14 cellular contexts compared by ENCODE assay signal in the genomic region with DNA sequence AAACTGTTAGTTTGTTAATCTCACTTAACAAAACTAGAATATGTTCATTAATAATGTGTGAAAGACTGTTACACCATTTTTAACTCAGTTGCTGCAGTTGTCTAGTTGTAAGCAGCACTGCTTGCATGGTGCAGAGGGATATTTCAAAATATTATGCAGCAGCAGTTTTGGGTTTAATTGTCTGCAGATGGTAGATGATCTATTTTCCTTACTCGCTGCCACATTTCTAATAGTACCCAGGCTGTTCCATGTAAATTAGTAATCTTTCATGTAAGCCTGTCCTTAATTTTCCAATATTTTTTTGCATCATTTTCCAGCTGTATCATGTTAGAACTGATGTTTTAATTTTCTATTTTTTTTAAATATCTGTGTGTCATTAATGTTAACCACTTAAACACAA.
A peak's percentile ranks its signal among the peaks of the same experiment; 100 is the strongest.
DNase-seq lines count a peak whose midpoint lies in the region; ATAC-seq, FAIRE-seq and TF ChIP-seq lines count a peak whose summit lies in the region.
"Had no signal": no experiment of that assay in that cellular context is flagged by ENCODE, and none has a peak within 500 bp of the region (broad histone marks: within the 10 kb centered on the region; RNA-seq: fewer than 3 reads in every experiment).

No MANE protein-coding gene starts in this region.

- FAIRE-seq in D721Med (lab: Jason Lieb, UNC) (peak; percentile 81), GM12891 (lab: Jason Lieb, UNC) (no peak)
- FAIRE-seq: A204.1, GM12878 had no signal

- no peak overlapping the region for H3K9ac ChIP-seq in adipocyte (ENCODE audit: low read length)
- H3K9ac ChIP-seq: BLaER1, KMS-11 had no signal

- no peak overlapping the region for H3K27ac ChIP-seq in gastroesophageal sphincter
- H3K27ac ChIP-seq: BLaER1, KMS-11 had no signal

- no peaks in the 10 kb centered on the region for H3K9me3 ChIP-seq in adipocyte (ENCODE audit: control insufficient read depth, low read length)
- no peaks in the 10 kb centered on the region for H3K9me3 ChIP-seq in gastroesophageal sphincter
- H3K9me3 ChIP-seq: BLaER1 had no signal

- DNase-seq in D721Med (ENCODE audit: insufficient read length, low spot score) = no peak
- peak; percentile 30 for DNase-seq in adipocyte (ENCODE audit: low read depth)
- peak; percentile 55 for DNase-seq in fibroblast of mammary gland (ENCODE audit: low read depth)
- DNase-seq in GM12891 (ENCODE audit: insufficient read length, low spot score) = no peak
- DNase-seq in superior temporal gyrus (ENCODE audit: extremely low spot score) = no peak
- DNase-seq: AML-193; CD8-positive, alpha-beta memory T cell; DMS 273 treated with DMSO at 0.1 percent for 48 hours had no signal

- TF ChIP-seq EP300 in gastroesophageal sphincter (IDR thresholded peaks at IDR 0.05) = no peak

- TF ChIP-seq POLR2A in GM12891 (IDR thresholded peaks at IDR 0.05; ENCODE audit: low read depth, low read length) = no peak
- no peak for TF ChIP-seq POLR2A in gastroesophageal sphincter (IDR thresholded peaks at IDR 0.05)

- TF ChIP-seq CTCF in D721Med (IDR thresholded peaks at IDR 0.05; ENCODE audit: insufficient read depth, missing control alignments) (no peak), fibroblast of mammary gland (conservative IDR thresholded peaks at IDR 0.05; ENCODE audit: control insufficient read depth, insufficient read depth, low read depth, low read length) (no peak), gastroesophageal sphincter (IDR thresholded peaks at IDR 0.05) (no peak)

- 71 to 100% methylated on average over 1 of the region's 1 CpG for WGBS in gastroesophageal sphincter (ENCODE audit: low coverage in 1 of 2), 2 donors

- peaks cover 77% of the 10 kb centered on the region for H3K4me1 ChIP-seq in adipocyte (ENCODE audit: control insufficient read depth, insufficient read depth, low read length)
- H3K4me1 ChIP-seq in gastroesophageal sphincter = no peaks in the 10 kb centered on the region
- H3K4me1 ChIP-seq: BLaER1 had no signal

- H3K36me3 ChIP-seq in adipocyte (ENCODE audit: control insufficient read depth, insufficient read depth, low read length, severe bottlenecking) = no peaks in the 10 kb centered on the region
- H3K36me3 ChIP-seq in gastroesophageal sphincter = no peaks in the 10 kb centered on the region
- H3K36me3 ChIP-seq: BLaER1 had no signal

- ATAC-seq in gastroesophageal sphincter = no peak
- ATAC-seq in HG02884 (IDR thresholded peaks at IDR 0.05; ENCODE audit: unreplicated experiment) = no peak
- ATAC-seq: GM12878 had no signal

- H3K27me3 ChIP-seq in adipocyte (replicated peaks; ENCODE audit: control insufficient read depth, insufficient read depth, low read length) (no peaks in the 10 kb centered on the region), gastroesophageal sphincter (no peaks in the 10 kb centered on the region)
- H3K27me3 ChIP-seq: BLaER1 had no signal

- H3K4me3 ChIP-seq in adipocyte (ENCODE audit: low read length) = no peak overlapping the region
- H3K4me3 ChIP-seq in fibroblast of mammary gland (ENCODE audit: control insufficient read depth, low read depth, low read length) = no peak overlapping the region
- H3K4me3 ChIP-seq in gastroesophageal sphincter = no peak overlapping the region
- H3K4me3 ChIP-seq: BLaER1, GM12878 had no signal

TF ChIP-seq in GM12891, 5 proteins besides CTCF, POLR2A, EP300 and RAD21:
- TF ChIP-seq POU2F2 (IDR thresholded peaks at IDR 0.05; ENCODE audit: low read depth, low read length) (no peak), PAX5 (IDR thresholded peaks at IDR 0.05; ENCODE audit: insufficient read depth, low read length, severe bottlenecking) (no peak), SPI1 (IDR thresholded peaks at IDR 0.05; ENCODE audit: low read depth, low read length) (no peak), POLR2AphosphoS5 (IDR thresholded peaks at IDR 0.05; ENCODE audit: low read depth, low read length) (no peak), TAF1 (IDR thresholded peaks at IDR 0.05; ENCODE audit: low read depth, low read length) (no peak)

Comparison
In these comparisons a context has a peak if more than half of its experiments do, and no peak if none do; other contexts are left out.
1. DNase-seq: peak in adipocyte (single experiment) and fibroblast of mammary gland (single experiment); none in D721Med (single experiment), GM12891 (single experiment) and superior temporal gyrus (single experiment).